Comparison of ENCODE assay signal across 19 cellular contexts in genomic region chr1:151499930-151500329, GRCh38. TPM values are rescaled to one million over a fixed set of nuclear protein-coding genes. Genes with fewer than 3 reads are reported as not detected.
A peak's percentile ranks its signal among the peaks of the same experiment; 100 is the strongest.
DNase-seq lines count a peak whose midpoint lies in the region; ATAC-seq, FAIRE-seq and TF ChIP-seq lines count a peak whose summit lies in the region.
"Had no signal": no experiment of that assay in that cellular context is flagged by ENCODE, and none has a peak within 500 bp of the region (broad histone marks: within the 10 kb centered on the region; RNA-seq: fewer than 3 reads in every experiment).

No MANE protein-coding gene starts in this region.

- WGBS in hepatocyte (ENCODE audit: low lambda C conversion rate, missing lambda C conversion rate): 100% methylated on average over 1 of the region's 1 CpG
- 83 to 95% (median 85%) methylated on average over 1 of the region's 1 CpG for WGBS in small intestine, 3 donors

- H3K9me2 ChIP-seq in hepatocyte (replicated peaks; ENCODE audit: insufficient read depth): no peaks in the 10 kb centered on the region

- H3K4me3 ChIP-seq in HEK293 (ENCODE audit: low read depth, low read length): no peak overlapping the region
- no peak overlapping the region for H3K4me3 ChIP-seq in Peyer's patch
- H3K4me3 ChIP-seq in hepatocyte: no peak overlapping the region
- H3K4me3 ChIP-seq in small intestine (ENCODE audit: low read depth in 1 of 2, low read length in 2 of 2): no peak overlapping the region

- peaks cover 3% of the 10 kb centered on the region; the same call in 1 of the 2 replicates for H3K4me1 ChIP-seq in HEK293 (ENCODE audit: control insufficient read depth, insufficient read depth, low read length)
- peaks cover 0 to 5% (median 0%) of the 10 kb centered on the region in 4 donors for H3K4me1 ChIP-seq in Peyer's patch
- peaks cover 23% of the 10 kb centered on the region for H3K4me1 ChIP-seq in hepatocyte (ENCODE audit: insufficient read depth)
- H3K4me1 ChIP-seq in small intestine (ENCODE audit: control insufficient read depth in 2 of 2, insufficient read depth in 1 of 2, low read depth in 1 of 2, low read length in 1 of 2): no peaks in the 10 kb centered on the region

- H3K9me3 ChIP-seq in HEK293 (ENCODE audit: control insufficient read depth, insufficient read depth, low read depth, low read length) (no peaks in the 10 kb centered on the region), Peyer's patch (no peaks in the 10 kb centered on the region), hepatocyte (ENCODE audit: low read depth) (no peaks in the 10 kb centered on the region), small intestine (ENCODE audit: control insufficient read depth, low read depth) (no peaks in the 10 kb centered on the region)

- H3K27ac ChIP-seq in HEK293 (ENCODE audit: extremely low read depth, low read depth, low read length): no peak overlapping the region
- peak overlapping the region in 3 of 4 donors; percentile 54 to 90 (median 87) for H3K27ac ChIP-seq in Peyer's patch
- H3K27ac ChIP-seq in hepatocyte: peak overlapping the region; percentile 37
- peak overlapping the region; percentile 73 to 86 for H3K27ac ChIP-seq in small intestine (ENCODE audit: low read depth in 1 of 2, low read length in 1 of 2)

- no peak for DNase-seq in Peyer's patch
- no peak for DNase-seq in hepatocyte (ENCODE audit: low spot score)
- DNase-seq in small intestine: peak; percentile 61
- DNase-seq in medulla oblongata (ENCODE audit: extremely low spot score): no peak
- DNase-seq: C1 segment of cervical spinal cord; Calu3; CD4-positive, alpha-beta T cell; DMS 273 treated with DMSO at 0.1 percent for 48 hours; DMS79 treated with DMSO at 0.1 percent for 48 hours; EL; HCEC 1CT had no signal

- H3K4me2 ChIP-seq in hepatocyte: no peak overlapping the region

- FAIRE-seq in small intestine (lab: Jason Lieb, UNC): no peak
- FAIRE-seq: A204.1, G401.6, GM12891, GM19239, HTR-8/SVneo had no signal

- no peaks in the 10 kb centered on the region for H4K20me1 ChIP-seq in hepatocyte (ENCODE audit: insufficient read depth, poor library complexity, severe bottlenecking)

- CTCF ChIA-PET in HEK293 (lab: Yijun Ruan, JAX): interaction anchor here (0.6 kb wide), 1 partner anchor 33 kb away, joined by 3 read pairs; no protein-coding TSS in a partner anchor

- ATAC-seq in GM18519 (IDR thresholded peaks at IDR 0.05; ENCODE audit: low FRiP score, unreplicated experiment): no peak
- no peak for ATAC-seq in GM21619 (IDR thresholded peaks at IDR 0.05; ENCODE audit: unreplicated experiment)

- H3K27me3 ChIP-seq in Peyer's patch: no peaks in the 10 kb centered on the region
- H3K27me3 ChIP-seq in hepatocyte: no peaks in the 10 kb centered on the region
- H3K27me3 ChIP-seq in small intestine (ENCODE audit: control insufficient read depth in 2 of 2, insufficient read depth in 2 of 2, low read length in 2 of 2): no peaks in the 10 kb centered on the region

- TF ChIP-seq POLR2A in Peyer's patch (IDR thresholded peaks at IDR 0.05): peak in 1 of 2 donors; percentile 25

- no peaks in the 10 kb centered on the region for H3K79me2 ChIP-seq in hepatocyte

- no peak for TF ChIP-seq CTCF in HEK293 (tag by site-specific recombination; IDR thresholded peaks at IDR 0.05)
- no peak for TF ChIP-seq CTCF in Peyer's patch (IDR thresholded peaks at IDR 0.05)
- no peak for TF ChIP-seq CTCF in hepatocyte (IDR thresholded peaks at IDR 0.05; ENCODE audit: poor library complexity)

- H3K36me3 ChIP-seq in HEK293 (ENCODE audit: control insufficient read depth in 2 of 2, insufficient read depth in 1 of 2, low read length in 2 of 2) (no peaks in the 10 kb centered on the region), Peyer's patch (no peaks in the 10 kb centered on the region), hepatocyte (replicated peaks; ENCODE audit: insufficient read depth, low read depth) (no peaks in the 10 kb centered on the region), small intestine (ENCODE audit: control insufficient read depth in 2 of 2, insufficient read depth in 2 of 2, low read length in 2 of 2) (no peaks in the 10 kb centered on the region)

- H2AFZ ChIP-seq in hepatocyte: no peak overlapping the region

- POLR2A ChIA-PET in HEK293 (lab: Yijun Ruan, JAX): interaction anchor here (1.1 kb wide), 1 partner anchor 41 kb away, joined by 4 read pairs; the partner anchor contains the start of gene POGZ

TF ChIP-seq in HEK293, 187 proteins besides CTCF, POLR2A, EP300 and RAD21:
- peak; percentile 61; the same call in 1 of the 2 replicates for TF ChIP-seq ZBTB17 (tag by site-specific recombination; IDR thresholded peaks at IDR 0.05)
- TF ChIP-seq FEZF1 (tag by site-specific recombination; IDR thresholded peaks at IDR 0.05): no peak
- TF ChIP-seq ZNF76 (tag by site-specific recombination; IDR thresholded peaks at IDR 0.05; ENCODE audit: borderline replicate concordance, low read depth): no peak
- peak; percentile 30; the same call in 1 of the 2 replicates for TF ChIP-seq ZNF600 (tag by site-specific recombination; IDR thresholded peaks at IDR 0.05)
- TF ChIP-seq ATF2 (tag by site-specific recombination; IDR thresholded peaks at IDR 0.05; ENCODE audit: low read depth): peak; percentile 61
TF ChIP-seq in HEK293: peak in this region for 3.

RNA-seq across cellular contexts. Expression of gene CGN, which starts 11.3 kb away (rescaled TPM):
- total RNA-seq in Peyer's patch: 100 to 1,000 TPM in 3 of 4 donors, 10 to 100 TPM in 1; 34.7 to 180 (median 160) TPM
- total RNA-seq in hepatocyte: 58.2 and 66.4 TPM in 2 replicates
- polyA plus RNA-seq in hepatocyte: 46.3 and 54.5 TPM in 2 replicates
- 100 to 1,000 TPM in 2 of 3 donors, 10 to 100 TPM in 1; 33.5 to 286 (median 221) TPM for polyA plus RNA-seq in small intestine

RNA-seq across cellular contexts. Expression of gene TUFT1, which starts 40.2 kb away (rescaled TPM):
- total RNA-seq in Peyer's patch (10 to 100 TPM; 12.4 to 23.4 (median 19.3) TPM), hepatocyte (18.3 and 29.8 TPM in 2 replicates)
- polyA plus RNA-seq in hepatocyte (29.2 and 30.1 TPM in 2 replicates), small intestine (10 to 100 TPM in 1 of 3 donors, 1 to 10 TPM in 2; 8.5 to 14.1 (median 8.9) TPM)

RNA-seq across cellular contexts. Expression of gene POGZ, which starts 40.6 kb away (rescaled TPM):
- total RNA-seq in Peyer's patch (10 to 100 TPM; 49.5 to 91.3 (median 52.6) TPM), hepatocyte (36.3 and 37.0 TPM in 2 replicates)
- polyA plus RNA-seq in hepatocyte (12.9 and 16.2 TPM in 2 replicates), small intestine (10 to 100 TPM; 11.1 to 16.3 (median 15.6) TPM)
